8 cellular contexts compared by ENCODE assay signal in genomic region chr1:36320767-36321118, GRCh38. TPM values are rescaled to one million over a fixed set of nuclear protein-coding genes. Genes with fewer than 3 reads are reported as not detected.
DNase-seq lines count a peak whose midpoint lies in the region; ATAC-seq and TF ChIP-seq lines count a peak whose summit lies in the region.

No MANE protein-coding gene starts in this region.

- CTCF ChIA-PET in activated CD4-positive, alpha-beta T cell treated with anti-CD3 and anti-CD28 coated beads, Interleukin-2, amount 10 ng/mL, durations not matched to agents 7 days and 5 days (lab: Charles Lee) = interaction anchor here (0.5 to 1.7 kb wide), 4 partner anchors 12 to 186 kb away, joined by 3 to 7 read pairs (median 4); partner anchors contain the start of genes SH3D21 and TRAPPC3

- H3K9me3 ChIP-seq in lung (ENCODE audit: control insufficient read depth in 2 of 2, insufficient read depth in 1 of 2, low read length in 1 of 2) (no peaks in the 10 kb centered on the region), tibial artery (no peaks in the 10 kb centered on the region)

- in situ Hi-C loops in brain microvascular endothelial cell (cut with HindIII; ENCODE audit: low pct_ligation_motif_present, low sequenced_read_pairs) = no loop called here

- ATAC-seq in lung (ENCODE audit: insufficient read depth, low FRiP score) = no peak
- no peak for ATAC-seq in GM18517 (IDR thresholded peaks at IDR 0.05; ENCODE audit: unreplicated experiment)

- peaks cover 19% of the 10 kb centered on the region for H3K36me3 ChIP-seq in brain microvascular endothelial cell (replicated peaks)
- peaks cover 0 to 7% of the 10 kb centered on the region in 2 donors for H3K36me3 ChIP-seq in lung (ENCODE audit: control insufficient read depth in 2 of 2, insufficient read depth in 2 of 2, low read length in 2 of 2)
- no peaks in the 10 kb centered on the region for H3K36me3 ChIP-seq in tibial artery

- peak overlapping the region; percentile 79 for H3K27ac ChIP-seq in brain microvascular endothelial cell
- H3K27ac ChIP-seq in lung (ENCODE audit: low read depth in 1 of 2, low read length in 1 of 2) = peak overlapping the region in 1 of 2 donors; percentile 78
- peak overlapping the region; percentile 85 to 96 for H3K27ac ChIP-seq in tibial artery

- peak overlapping the region; percentile 7 for H3K4me3 Mint-ChIP-seq in activated CD4-positive, alpha-beta T cell treated with anti-CD3 and anti-CD28 coated beads, Interleukin-2, amount 10 ng/mL, durations not matched to agents 7 days and 5 days

- H3K4me1 ChIP-seq in lung (ENCODE audit: control insufficient read depth in 2 of 2, insufficient read depth in 2 of 2, low read length in 2 of 2) (peaks cover 0 to 19% of the 10 kb centered on the region in 2 donors), tibial artery (peaks cover 6 to 38% (median 34%) of the 10 kb centered on the region in 4 donors)

- peaks cover 24% of the 10 kb centered on the region for H3K4me1 Mint-ChIP-seq in activated CD4-positive, alpha-beta T cell treated with anti-CD3 and anti-CD28 coated beads, Interleukin-2, amount 10 ng/mL, durations not matched to agents 7 days and 5 days

- WGBS in lung, 2 donors = 18 to 26% methylated on average over 22 to 23 of the region's 23 CpGs

- H3K4me3 ChIP-seq in brain microvascular endothelial cell (ENCODE audit: low read depth, low read length) = peak overlapping the region; percentile 79
- peak overlapping the region; percentile 25 for H3K4me3 ChIP-seq in lung
- H3K4me3 ChIP-seq in tibial artery = peak overlapping the region; percentile 60 to 76

- intact Hi-C loops in tibial artery (cut with DNase I; ENCODE audit: low total_unique reads) = no loop called here

- H3K27me3 ChIP-seq in brain microvascular endothelial cell (replicated peaks) = no peaks in the 10 kb centered on the region
- no peaks in the 10 kb centered on the region for H3K27me3 ChIP-seq in lung (ENCODE audit: control insufficient read depth, insufficient read depth)
- H3K27me3 ChIP-seq in tibial artery = no peaks in the 10 kb centered on the region

- no peaks in the 10 kb centered on the region for H3K9me3 Mint-ChIP-seq in activated CD4-positive, alpha-beta T cell treated with anti-CD3 and anti-CD28 coated beads, Interleukin-2, amount 10 ng/mL, durations not matched to agents 7 days and 5 days

- no peaks in the 10 kb centered on the region for H3K36me3 Mint-ChIP-seq in activated CD4-positive, alpha-beta T cell treated with anti-CD3 and anti-CD28 coated beads, Interleukin-2, amount 10 ng/mL, durations not matched to agents 7 days and 5 days (ENCODE audit: low read depth)

- no peak for DNase-seq in activated CD4-positive, alpha-beta T cell treated with anti-CD3 and anti-CD28 coated beads, Interleukin-2, amount 10 ng/mL, durations not matched to agents 7 days and 5 days
- DNase-seq in activated CD4-positive, alpha-beta T cell treated with anti-CD3 and anti-CD28 coated beads, Interleukin-2, amount 50 U/mL, for 1 hour = no peak
- DNase-seq in brain microvascular endothelial cell = no peak
- no peak for DNase-seq in lung (ENCODE audit: low spot score)
- no peak for DNase-seq in tibial artery
- no peak for DNase-seq in foreskin melanocyte
- no peak for DNase-seq in EL

- H3K27ac Mint-ChIP-seq in activated CD4-positive, alpha-beta T cell treated with anti-CD3 and anti-CD28 coated beads, Interleukin-2, amount 10 ng/mL, durations not matched to agents 7 days and 5 days = no peak overlapping the region

- POLR2A ChIA-PET in activated CD4-positive, alpha-beta T cell treated with anti-CD3 and anti-CD28 coated beads, Interleukin-2, amount 10 ng/mL, durations not matched to agents 7 days and 5 days (lab: Charles Lee) = no interaction called here

- TF ChIP-seq CTCF in brain microvascular endothelial cell (IDR thresholded peaks at IDR 0.05; ENCODE audit: low read depth, low read length, missing control alignments) (no peak), lung (IDR thresholded peaks at IDR 0.05; ENCODE audit: control extremely low read depth, extremely low read depth) (no peak), tibial artery (IDR thresholded peaks at IDR 0.05) (no peak)

- peaks cover 8% of the 10 kb centered on the region for H3K27me3 Mint-ChIP-seq in activated CD4-positive, alpha-beta T cell treated with anti-CD3 and anti-CD28 coated beads, Interleukin-2, amount 10 ng/mL, durations not matched to agents 7 days and 5 days

RNA-seq across cellular contexts. Expression of gene EVA1B, which starts 2.7 kb away (rescaled TPM):
- total RNA-seq in activated CD4-positive, alpha-beta T cell treated with anti-CD3 and anti-CD28 coated beads, Interleukin-2, amount 10 ng/mL, durations not matched to agents 7 days and 5 days = 1 to 10 TPM; 7.3 to 9.3 TPM
- total RNA-seq in lung = 10 to 100 TPM; 31.2 to 33.5 TPM
- polyA plus RNA-seq in lung = 10 to 100 TPM; 33.9 to 59.5 TPM

RNA-seq across cellular contexts. Expression of gene SH3D21, which starts 14.6 kb away (rescaled TPM):
- 1 to 10 TPM; 6.5 to 6.9 TPM for total RNA-seq in activated CD4-positive, alpha-beta T cell treated with anti-CD3 and anti-CD28 coated beads, Interleukin-2, amount 10 ng/mL, durations not matched to agents 7 days and 5 days
- total RNA-seq in lung = 10 to 100 TPM; 13.5 to 16.6 TPM
- polyA plus RNA-seq in lung = 1 to 10 TPM; 9.0 to 9.9 TPM

Comparison
In these comparisons a context has a peak if more than half of its experiments do, and no peak if none do; other contexts are left out.
1. H3K4me3 ChIP-seq: peak in every context shown above with its lines; median percentile 79 in brain microvascular endothelial cell; 68 in tibial artery; 25 in lung.